10 cellular contexts compared by ENCODE assay signal in genomic region chr6:35049885-35050284, GRCh38.
DNase-seq lines count a peak whose midpoint lies in the region; ATAC-seq and TF ChIP-seq lines count a peak whose summit lies in the region.
"Had no signal": no experiment of that assay in that cellular context is flagged by ENCODE, and none has a peak within 500 bp of the region (broad histone marks: within the 10 kb centered on the region; RNA-seq: fewer than 3 reads in every experiment).

No MANE protein-coding gene starts in this region.

- DNase-seq in IMR-90 = peak; percentile 93
- DNase-seq in left cardiac atrium = no peak
- DNase-seq in activated naive CD8-positive, alpha-beta T cell treated with anti-CD3 and anti-CD28 coated beads for 36 hours = no peak
- no peak for DNase-seq in A172 (ENCODE audit: low spot score)
- no peak for DNase-seq in WTC11 (ENCODE audit: low spot score)
- DNase-seq: naive B cell had no signal

- no peaks in the 10 kb centered on the region for H3K27me3 Mint-ChIP-seq in activated naive CD8-positive, alpha-beta T cell treated with anti-CD3 and anti-CD28 coated beads for 36 hours
- H3K27me3 Mint-ChIP-seq in WTC11 (ENCODE audit: low read depth) = no peaks in the 10 kb centered on the region
- H3K27me3 Mint-ChIP-seq: activated naive CD8-positive, alpha-beta T cell; naive B cell had no signal

- POLR2A ChIA-PET in IMR-90 (lab: Charles Lee; ENCODE audit: unreplicated experiment) = no interaction called here
- POLR2A ChIA-PET in WTC11 (lab: Charles Lee) = interaction anchor here (0.6 to 1.4 kb wide), 3 partner anchors 22 to 473 kb away, joined by 3 to 4 read pairs (median 3); no protein-coding TSS in a partner anchor

- no peak for TF ChIP-seq CTCF in IMR-90 (conservative IDR thresholded peaks at IDR 0.05; ENCODE audit: low read depth, low read length)
- no peak for TF ChIP-seq CTCF in WTC11 (IDR thresholded peaks at IDR 0.05)

- H2AK5ac ChIP-seq in IMR-90 (ENCODE audit: low read depth, low read length) = peak overlapping the region; percentile 88

- peak overlapping the region; percentile 46; the same call in 1 of the 2 replicates for H3K14ac ChIP-seq in IMR-90 (replicated peaks; ENCODE audit: low read depth, low read length)

- peak overlapping the region in 1 of 2 experiments; percentile 78; a peak in 1 of 4 replicates for H4K8ac ChIP-seq in IMR-90 (ENCODE audit: low read depth in 2 of 2, low read length in 2 of 2)

- H3K4me1 ChIP-seq in IMR-90 (ENCODE audit: control insufficient read depth, insufficient read depth, low read length) (peaks cover 39% of the 10 kb centered on the region), stomach smooth muscle (ENCODE audit: control insufficient read depth, insufficient read depth, low read length) (peaks cover 92% of the 10 kb centered on the region)

- no peak for TF ChIP-seq POLR2A in IMR-90 (IDR thresholded peaks at IDR 0.05; ENCODE audit: low read depth, low read length)

- peak overlapping the region; percentile 73 for H3K4ac ChIP-seq in IMR-90 (ENCODE audit: low read depth, low read length)

- H3K9me1 ChIP-seq in IMR-90 (ENCODE audit: insufficient read depth, low read length) = peaks cover 34% of the 10 kb centered on the region

- no TSS peak for BruUV-seq in IMR-90 (replicated peaks; lab: Mats Ljungman, UMichigan)

- WGBS in IMR-90 (ENCODE audit: extremely low coverage in 2 of 2, insufficient read length in 1 of 2), 2 experiments = no CpG with 5 or more reads among the region's 6 CpGs

- H3K9me3 ChIP-seq in IMR-90 (ENCODE audit: control insufficient read depth, insufficient read depth, low read length) (no peaks in the 10 kb centered on the region), stomach smooth muscle (ENCODE audit: control insufficient read depth in 2 of 2, low read length in 2 of 2) (no peaks in the 10 kb centered on the region)

- H3K4me3 Mint-ChIP-seq in activated naive CD8-positive, alpha-beta T cell treated with anti-CD3 and anti-CD28 coated beads for 36 hours = no peak overlapping the region
- no peak overlapping the region for H3K4me3 Mint-ChIP-seq in WTC11
- H3K4me3 Mint-ChIP-seq: activated naive CD8-positive, alpha-beta T cell; naive B cell had no signal

- dilution Hi-C loops in IMR-90 (cut with HindIII; ENCODE audit: low sequenced_read_pairs, unreplicated experiment) = no loop called here

- H3K9ac ChIP-seq in IMR-90 (ENCODE audit: low read depth, low read length) = peak overlapping the region; percentile 8; the same call in 1 of the 2 replicates
- H3K9ac ChIP-seq in stomach smooth muscle (ENCODE audit: low read length in 2 of 2) = peak overlapping the region; percentile 53 to 66

- in situ Hi-C loops in IMR-90 (cut with MboI; ENCODE audit: low sequenced_read_pairs) = no loop called here

- 0 out of 2 replicates have a peak, but pooled peaks have one; percentile 5 for TF ChIP-seq RAD21 in IMR-90 (IDR thresholded peaks at IDR 0.05; ENCODE audit: low read length)

- H2AFZ ChIP-seq in IMR-90 (replicated peaks; ENCODE audit: low read length, poor library complexity) = peak overlapping the region; percentile 74

- peak overlapping the region; percentile 36; the same call in 1 of the 3 replicates for H2BK15ac ChIP-seq in IMR-90 (ENCODE audit: low read depth, low read length)

- H3K27me3 ChIP-seq in IMR-90 (ENCODE audit: control insufficient read depth, insufficient read depth, low read length) (no peaks in the 10 kb centered on the region), stomach smooth muscle (ENCODE audit: control insufficient read depth in 1 of 2, insufficient read depth in 2 of 2, low read length in 2 of 2) (no peaks in the 10 kb centered on the region)

- CTCF ChIA-PET in IMR-90 (lab: Yijun Ruan, JAX) = interaction anchor here (1.3 kb wide), 1 partner anchor 40 kb away, joined by 3 read pairs; no protein-coding TSS in a partner anchor
- CTCF ChIA-PET in WTC11 (lab: Charles Lee) = interaction anchor here (0.9 to 4.5 kb wide), 8 partner anchors 14 to 90 kb away, joined by 3 to 30 read pairs (median 6); no protein-coding TSS in a partner anchor

- H3K79me1 ChIP-seq in IMR-90 (ENCODE audit: low read depth in 1 of 2, low read length in 2 of 2) = peaks cover 3 to 23% of the 10 kb centered on the region in 2 experiments; a peak in 3 of 4 replicates

- peak overlapping the region; percentile 82 for H3K18ac ChIP-seq in IMR-90 (ENCODE audit: low read depth, low read length)

- no peaks in the 10 kb centered on the region for H3K36me3 Mint-ChIP-seq in activated naive CD8-positive, alpha-beta T cell treated with anti-CD3 and anti-CD28 coated beads for 36 hours
- H3K36me3 Mint-ChIP-seq in WTC11 = peaks cover 4% of the 10 kb centered on the region; the same call in 1 of the 2 replicates
- H3K36me3 Mint-ChIP-seq: activated naive CD8-positive, alpha-beta T cell; naive B cell had no signal

- H3K36me3 ChIP-seq in IMR-90 (ENCODE audit: control insufficient read depth, insufficient read depth, low read length) (peaks cover 4% of the 10 kb centered on the region), stomach smooth muscle (ENCODE audit: control insufficient read depth in 2 of 2, insufficient read depth in 2 of 2, low read length in 2 of 2) (peaks cover 3 to 6% of the 10 kb centered on the region in 2 donors)

- peak; percentile 85 for ATAC-seq in IMR-90 (ENCODE audit: low read depth)
- 0 out of 3 replicates have a peak, but pooled peaks have one; percentile 19 for ATAC-seq in SK-N-SH treated with all-trans-retinoic acid at 6 μM for 48 hours
- peak; percentile 23 to 54 for ATAC-seq in left cardiac atrium
- no peak for ATAC-seq in HG03196 (IDR thresholded peaks at IDR 0.05; ENCODE audit: unreplicated experiment)
- ATAC-seq in WTC11 = no peak

- H2BK120ac ChIP-seq in IMR-90 (ENCODE audit: low read depth, low read length) = peak overlapping the region; percentile 62

- H3K4me2 ChIP-seq in IMR-90 (ENCODE audit: low read depth, low read length) = peak overlapping the region; percentile 49

- H3K4me1 Mint-ChIP-seq in activated naive CD8-positive, alpha-beta T cell treated with anti-CD3 and anti-CD28 coated beads for 36 hours = peaks cover 19% of the 10 kb centered on the region
- no peaks in the 10 kb centered on the region for H3K4me1 Mint-ChIP-seq in WTC11

- peak overlapping the region; percentile 56 for H2BK5ac ChIP-seq in IMR-90 (ENCODE audit: low read depth, low read length, poor library complexity, severe bottlenecking)

- H3K27ac ChIP-seq in IMR-90 (ENCODE audit: insufficient read depth, low read length) (peak overlapping the region; percentile 79; the same call in 1 of the 2 replicates), stomach smooth muscle (ENCODE audit: low read length) (peak overlapping the region; percentile 96)

- H4K91ac ChIP-seq in IMR-90 (ENCODE audit: insufficient read depth, low read depth, low read length) = peak overlapping the region; percentile 56

- peak overlapping the region; percentile 51 for H4K5ac ChIP-seq in IMR-90 (ENCODE audit: low read depth, low read length)

- intact Hi-C loops in IMR-90 (cut with micrococcal nuclease) (loop anchor here (2.0 to 5.0 kb wide), 3 partner anchors 33 to 161 kb away; partner anchors contain the start of genes ANKS1A and TAF11), left cardiac atrium (cut with DNase I) (loop anchor here in 1 of 2 donors (10.0 kb wide), 1 partner anchor 55 kb away; no protein-coding TSS in a partner anchor)

- H2BK20ac ChIP-seq in IMR-90 (ENCODE audit: low read depth, low read length) = peak overlapping the region; percentile 40

- H3K9me3 Mint-ChIP-seq in activated naive CD8-positive, alpha-beta T cell treated with anti-CD3 and anti-CD28 coated beads for 36 hours = no peaks in the 10 kb centered on the region
- no peaks in the 10 kb centered on the region for H3K9me3 Mint-ChIP-seq in WTC11
- H3K9me3 Mint-ChIP-seq: naive B cell had no signal

- peak overlapping the region; percentile 38 for H2AK9ac ChIP-seq in IMR-90 (replicated peaks; ENCODE audit: low read depth, low read length, poor library complexity)

- no peak overlapping the region; the same call in 1 of the 2 replicates for H3K56ac ChIP-seq in IMR-90 (ENCODE audit: extremely low read depth, insufficient read depth, low read length)

- H3K4me3 ChIP-seq in IMR-90 (ENCODE audit: insufficient read depth, low read depth, low read length) (no peak overlapping the region), stomach smooth muscle (ENCODE audit: low read length in 2 of 2) (peak overlapping the region; percentile 47 to 63)

- H3K23ac ChIP-seq in IMR-90 (ENCODE audit: low read depth, low read length) = peak overlapping the region; percentile 37; the same call in 1 of the 2 replicates

- H3K27ac Mint-ChIP-seq in activated naive CD8-positive, alpha-beta T cell treated with anti-CD3 and anti-CD28 coated beads for 36 hours = no peak overlapping the region
- H3K27ac Mint-ChIP-seq in WTC11 = no peak overlapping the region
- H3K27ac Mint-ChIP-seq: activated naive CD8-positive, alpha-beta T cell; naive B cell had no signal

- H4K20me1 ChIP-seq in IMR-90 (ENCODE audit: insufficient read depth, low read length) = peaks cover 6% of the 10 kb centered on the region

TF ChIP-seq in IMR-90, 13 proteins besides CTCF, POLR2A, EP300 and RAD21 (continues in another document):
- TF ChIP-seq MAZ (IDR thresholded peaks at IDR 0.05; ENCODE audit: borderline replicate concordance, low read depth, low read length) = peak; percentile 67; the same call in 1 of the 2 replicates
- TF ChIP-seq MXI1 (IDR thresholded peaks at IDR 0.05; ENCODE audit: borderline replicate concordance, low read depth, low read length) = peak; percentile 77; the same call in 1 of the 2 replicates
- no peak for TF ChIP-seq MAFK (IDR thresholded peaks at IDR 0.05; ENCODE audit: low read depth, low read length)
- TF ChIP-seq RFX5 (IDR thresholded peaks at IDR 0.05; ENCODE audit: low read depth, low read length) = no peak

TF ChIP-seq in SK-N-SH treated with all-trans-retinoic acid at 6 μM for 48 hours, 23 proteins besides CTCF, POLR2A, EP300 and RAD21 (continues in another document):
- TF ChIP-seq GLIS3 (CRISPR knock-in tag; IDR thresholded peaks at IDR 0.05) (no peak), ISL1 (CRISPR knock-in tag; IDR thresholded peaks at IDR 0.05) (no peak), SNAI2 (CRISPR knock-in tag; IDR thresholded peaks at IDR 0.05) (no peak), PPARA (CRISPR knock-in tag; IDR thresholded peaks at IDR 0.05; ENCODE audit: borderline replicate concordance) (no peak), ZFP30 (CRISPR knock-in tag; IDR thresholded peaks at IDR 0.05) (no peak)

TF ChIP-seq in WTC11, 78 proteins besides CTCF, POLR2A, EP300 and RAD21 (continues in another document):
- TF ChIP-seq SOX15 (CRISPR knock-in tag; IDR thresholded peaks at IDR 0.05) (no peak), SP1 (CRISPR knock-in tag; conservative IDR thresholded peaks at IDR 0.05) (no peak), MXD4 (CRISPR knock-in tag; IDR thresholded peaks at IDR 0.05; ENCODE audit: borderline replicate concordance) (no peak)

Comparison
In these comparisons a context has a peak if more than half of its experiments do, and no peak if none do; other contexts are left out.
1. ATAC-seq: peak in IMR-90 (single experiment), SK-N-SH treated with all-trans-retinoic acid at 6 μM for 48 hours (single experiment) and left cardiac atrium (2 of 2); none in HG03196 (single experiment) and WTC11 (single experiment).